25 cellular contexts compared by ENCODE assay signal in genomic region chr1:215835951-215836350, GRCh38.
A peak's percentile ranks its signal among the peaks of the same experiment; 100 is the strongest.
DNase-seq lines count a peak whose midpoint lies in the region; ATAC-seq, FAIRE-seq and TF ChIP-seq lines count a peak whose summit lies in the region.
"Had no signal": no experiment of that assay in that cellular context is flagged by ENCODE, and none has a peak within 500 bp of the region (broad histone marks: within the 10 kb centered on the region; RNA-seq: fewer than 3 reads in every experiment).

No MANE protein-coding gene starts in this region.

- H4K8ac ChIP-seq in IMR-90 (ENCODE audit: low read depth in 2 of 2, low read length in 2 of 2): no peak overlapping the region

- no peak overlapping the region; the same call in 1 of the 2 replicates for H3K56ac ChIP-seq in IMR-90 (ENCODE audit: extremely low read depth, insufficient read depth, low read length)

- no peak overlapping the region for H3K14ac ChIP-seq in IMR-90 (replicated peaks; ENCODE audit: low read depth, low read length)

- no peaks in the 10 kb centered on the region for H3K27me3 ChIP-seq in IMR-90 (ENCODE audit: control insufficient read depth, insufficient read depth, low read length)
- H3K27me3 ChIP-seq: cardiac muscle cell, tibial nerve had no signal

- no peaks in the 10 kb centered on the region for H3K79me1 ChIP-seq in IMR-90 (ENCODE audit: low read depth in 1 of 2, low read length in 2 of 2)

- POLR2A ChIA-PET in IMR-90 (lab: Charles Lee; ENCODE audit: unreplicated experiment): no interaction called here

- TF ChIP-seq RAD21 in IMR-90 (IDR thresholded peaks at IDR 0.05; ENCODE audit: low read length): no peak

- no peaks in the 10 kb centered on the region for H4K20me1 ChIP-seq in IMR-90 (ENCODE audit: insufficient read depth, low read length)

- no peak overlapping the region for H2AFZ ChIP-seq in IMR-90 (replicated peaks; ENCODE audit: low read length, poor library complexity)

- H3K9ac ChIP-seq in IMR-90 (ENCODE audit: low read depth, low read length): no peak overlapping the region

- ATAC-seq in IMR-90 (ENCODE audit: low read depth): peak; percentile 53
- ATAC-seq: activated naive CD8-positive, alpha-beta T cell treated with anti-CD3 and anti-CD28 coated beads, Interleukin-2, amount 50 U/mL, for 24 hours; GM12878; left lobe of liver; stimulated activated naive CD8-positive, alpha-beta T cell treated with anti-CD3 and anti-CD28 coated beads, Interleukin-15, Interleukin-2, amounts not matched to agents 100 U/mL and 50 U/mL, for 24 hours had no signal

- FAIRE-seq in GM12892 (lab: Jason Lieb, UNC): no peak
- FAIRE-seq: GM12878 had no signal

- no peak overlapping the region for H3K4me2 ChIP-seq in IMR-90 (ENCODE audit: low read depth, low read length)

- H3K9me3 ChIP-seq in IMR-90 (ENCODE audit: control insufficient read depth, insufficient read depth, low read length): no peaks in the 10 kb centered on the region
- H3K9me3 ChIP-seq: HAP-1, prostate gland had no signal

- no CpG with 5 or more reads among the region's 2 CpGs for WGBS in IMR-90 (ENCODE audit: extremely low coverage in 2 of 2, insufficient read length in 1 of 2), 2 experiments

- TF ChIP-seq POLR2A in IMR-90 (IDR thresholded peaks at IDR 0.05; ENCODE audit: low read depth, low read length): no peak
- no peak for TF ChIP-seq POLR2A in GM12892 (IDR thresholded peaks at IDR 0.05; ENCODE audit: low read depth, low read length)

- no peak overlapping the region for H4K91ac ChIP-seq in IMR-90 (ENCODE audit: insufficient read depth, low read depth, low read length)

- CTCF ChIA-PET in IMR-90 (lab: Yijun Ruan, JAX): interaction anchor here (0.9 kb wide), 1 partner anchor 10 kb away, joined by 3 read pairs; no protein-coding TSS in a partner anchor

- dilution Hi-C loops in IMR-90 (cut with HindIII; ENCODE audit: low sequenced_read_pairs, unreplicated experiment): no loop called here

- no peak overlapping the region for H2BK120ac ChIP-seq in IMR-90 (ENCODE audit: low read depth, low read length)

- no peak overlapping the region for H2AK5ac ChIP-seq in IMR-90 (ENCODE audit: low read depth, low read length)

- H3K36me3 ChIP-seq in IMR-90 (ENCODE audit: control insufficient read depth, insufficient read depth, low read length): no peaks in the 10 kb centered on the region
- H3K36me3 ChIP-seq: cardiac muscle cell, HAP-1, prostate gland, tibial nerve had no signal

- in situ Hi-C loops in IMR-90 (cut with MboI; ENCODE audit: low sequenced_read_pairs): loop anchor here (25.0 kb wide), 1 partner anchor 901 kb away; no protein-coding TSS in a partner anchor

- H2BK15ac ChIP-seq in IMR-90 (ENCODE audit: low read depth, low read length): no peak overlapping the region

- no peak overlapping the region for H2BK20ac ChIP-seq in IMR-90 (ENCODE audit: low read depth, low read length)

- no peak overlapping the region for H2AK9ac ChIP-seq in IMR-90 (replicated peaks; ENCODE audit: low read depth, low read length, poor library complexity)

- no peak overlapping the region for H3K23ac ChIP-seq in IMR-90 (ENCODE audit: low read depth, low read length)

- DNase-seq in AG10803 (ENCODE audit: low read depth) (peak; percentile 22), IMR-90 (peak; percentile 90), choroid plexus epithelial cell (ENCODE audit: low read depth) (peak; percentile 67), myocyte (ENCODE audit: low read depth) (peak; percentile 13), GM12892 (ENCODE audit: insufficient read length) (no peak), islet precursor cell (no peak), superior temporal gyrus (ENCODE audit: extremely low spot score) (no peak), KG1 (lab: John Stamatoyannopoulos, UW) (no peak)
- DNase-seq: activated CD4-positive, alpha-beta T cell treated with anti-CD3 and anti-CD28 coated beads for 48 hours; activated CD8-positive, alpha-beta memory T cell treated with anti-CD3 and anti-CD28 coated beads, Interleukin-2, amount 50 U/mL, for 4 hours; activated naive CD8-positive, alpha-beta T cell treated with anti-CD3 and anti-CD28 coated beads, Interleukin-2, amount 50 U/mL, for 24 hours; CD4-positive, alpha-beta memory T cell; dermis blood vessel endothelial cell; DMS153; NCI-H82; SIG-M5; stimulated activated CD4-positive, alpha-beta T cell treated with anti-CD3 and anti-CD28 coated beads, Interleukin-4, amount 100 ng/mL, for 1 hour; stimulated activated naive CD8-positive, alpha-beta T cell treated with anti-CD3 and anti-CD28 coated beads, Interleukin-15, Interleukin-2, amounts not matched to agents 100 U/mL and 50 U/mL, for 24 hours; T-helper 1 cell had no signal

- peaks cover 4% of the 10 kb centered on the region; the same call in 1 of the 2 replicates for H3K4me1 ChIP-seq in IMR-90 (ENCODE audit: control insufficient read depth, insufficient read depth, low read length)
- H3K4me1 ChIP-seq: HAP-1, prostate gland, tibial nerve had no signal

- no peak overlapping the region for H3K4ac ChIP-seq in IMR-90 (ENCODE audit: low read depth, low read length)

- H3K18ac ChIP-seq in IMR-90 (ENCODE audit: low read depth, low read length): no peak overlapping the region

- H3K9me1 ChIP-seq in IMR-90 (ENCODE audit: insufficient read depth, low read length): no peaks in the 10 kb centered on the region

- H3K27ac ChIP-seq in IMR-90 (ENCODE audit: insufficient read depth, low read length): no peak overlapping the region
- H3K27ac ChIP-seq: cardiac muscle cell, prostate gland, tibial nerve had no signal

- H2BK5ac ChIP-seq in IMR-90 (ENCODE audit: low read depth, low read length, poor library complexity, severe bottlenecking): peak overlapping the region; percentile 85

- TF ChIP-seq CTCF in AG10803 (conservative IDR thresholded peaks at IDR 0.05; ENCODE audit: low read length) (no peak), IMR-90 (conservative IDR thresholded peaks at IDR 0.05; ENCODE audit: low read depth, low read length) (no peak), choroid plexus epithelial cell (conservative IDR thresholded peaks at IDR 0.05; ENCODE audit: low read depth, low read length) (no peak)

- BruUV-seq in IMR-90 (replicated peaks; lab: Mats Ljungman, UMichigan): no TSS peak

- H3K4me3 ChIP-seq in AG10803 (ENCODE audit: low read length): no peak overlapping the region
- H3K4me3 ChIP-seq in IMR-90 (ENCODE audit: insufficient read depth, low read depth, low read length): no peak overlapping the region
- H3K4me3 ChIP-seq in choroid plexus epithelial cell (ENCODE audit: low read depth, low read length): no peak overlapping the region
- H3K4me3 ChIP-seq: cardiac muscle cell, GM12878, HAP-1, prostate gland, tibial nerve had no signal

- H4K5ac ChIP-seq in IMR-90 (ENCODE audit: low read depth, low read length): no peak overlapping the region

- intact Hi-C loops in IMR-90 (cut with micrococcal nuclease): no loop called here

TF ChIP-seq in IMR-90, 13 proteins besides CTCF, POLR2A, EP300 and RAD21:
- TF ChIP-seq MAFK (IDR thresholded peaks at IDR 0.05; ENCODE audit: low read depth, low read length): no peak
- no peak for TF ChIP-seq SMC3 (IDR thresholded peaks at IDR 0.05; ENCODE audit: low read depth, low read length)
- TF ChIP-seq BHLHE40 (IDR thresholded peaks at IDR 0.05; ENCODE audit: low read depth, low read length): no peak
- no peak for TF ChIP-seq USF2 (IDR thresholded peaks at IDR 0.05; ENCODE audit: low read depth, low read length)
- TF ChIP-seq ELK1 (IDR thresholded peaks at IDR 0.05; ENCODE audit: borderline replicate concordance, low read depth, low read length): no peak
- no peak for TF ChIP-seq NFE2L2 (IDR thresholded peaks at IDR 0.05; ENCODE audit: low read depth, low read length)
- peak; percentile 65 for TF ChIP-seq FOS (IDR thresholded peaks at IDR 0.05; ENCODE audit: low read depth, low read length)

Comparison
In these comparisons a context has a peak if more than half of its experiments do, and no peak if none do; other contexts are left out.
1. DNase-seq: peak in AG10803 (single experiment), IMR-90 (single experiment), choroid plexus epithelial cell (single experiment) and myocyte (single experiment); none in GM12892 (single experiment), islet precursor cell (single experiment), superior temporal gyrus (single experiment) and KG1 (single experiment).